In genomic region chr2:239685965-239686364, GRCh38 we compare ENCODE assay signal across 20 cellular contexts.
"Had no signal": no experiment of that assay in that cellular context is flagged by ENCODE, and none has a peak within 500 bp of the region (broad histone marks: within the 10 kb centered on the region; RNA-seq: fewer than 3 reads in every experiment).

No MANE protein-coding gene starts in this region.

- H3K4me2 ChIP-seq: KMS-11, SK-N-SH had no signal

- H3K9ac ChIP-seq: KMS-11, SK-N-SH had no signal

- H3K27ac ChIP-seq: KMS-11, RWPE1 had no signal

- H3K9me3 ChIP-seq: SK-N-SH had no signal

- DNase-seq: IMR-90, Kasumi-1, MM.1S, NCI-H1092 treated with DMSO at 0.1 percent for 48 hours, NCI-H1436, NCI-H187, NCI-H2029, NCI-H2081 treated with DMSO at 0.1 percent for 48 hours, NCI-H2171, NCI-H226, NCI-H446, NCI-H510A, NCI-H524 treated with DMSO at 0.1 percent for 48 hours, NCI-H69, NCI-H774, PC-3, SHP77, SK-N-SH had no signal
